ENCODE assay signal across 2 cellular contexts in the genomic region with DNA sequence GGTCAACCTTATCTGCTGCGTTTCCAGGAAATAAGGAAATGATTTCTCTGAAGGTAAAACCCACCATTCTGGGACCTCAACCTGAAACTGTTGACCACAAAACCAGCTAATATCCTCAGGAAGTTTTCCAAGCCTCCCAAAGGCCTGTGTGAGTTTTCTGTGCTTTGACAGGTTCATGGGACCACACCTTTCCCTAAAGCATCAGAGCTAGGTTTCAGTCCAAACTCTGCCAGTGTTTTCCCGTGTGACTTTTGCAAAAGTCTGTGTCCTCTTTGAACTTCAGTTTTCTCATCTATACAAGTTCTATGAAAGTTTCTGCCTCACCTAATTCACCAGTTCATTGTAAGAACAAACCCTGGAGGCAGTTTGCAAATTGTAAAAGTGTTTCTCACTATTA.
TF ChIP-seq lines count a peak whose summit lies in the region.

No MANE protein-coding gene starts in this region.

TF ChIP-seq in HCT116, 20 proteins besides CTCF, POLR2A, EP300 and RAD21:
- TF ChIP-seq ZFX (IDR thresholded peaks at IDR 0.05): no peak

TF ChIP-seq in K562, 482 proteins besides CTCF, POLR2A, EP300 and RAD21:
- TF ChIP-seq GATAD2B (IDR thresholded peaks at IDR 0.05; ENCODE audit: borderline replicate concordance) (no peak), CREBBP (IDR thresholded peaks at IDR 0.05; ENCODE audit: low read depth, low read length) (no peak)
